In genomic region chr13:72643339-72643989, GRCh38 we compare ENCODE assay signal across 8 cellular contexts.
DNase-seq lines count a peak whose midpoint lies in the region; ATAC-seq and TF ChIP-seq lines count a peak whose summit lies in the region.

No MANE protein-coding gene starts in this region.

- no peaks in the 10 kb centered on the region for H3K27me3 ChIP-seq in ascending aorta

- H3K4me3 ChIP-seq in ascending aorta, result no peak overlapping the region

- intact Hi-C loops in ascending aorta (cut with DNase I), result no loop called here

- TF ChIP-seq CTCF in ascending aorta (IDR thresholded peaks at IDR 0.05), result peak in 2 of 3 experiments; percentile 24 to 40

- peak; percentile 31 to 52 for DNase-seq in activated CD4-positive, alpha-beta T cell treated with anti-CD3 and anti-CD28 coated beads for 24 hours (ENCODE audit: low read depth in 2 of 2)
- DNase-seq in activated CD4-positive, alpha-beta T cell treated with anti-CD3 and anti-CD28 coated beads for 1 hour, result no peak
- DNase-seq in SK-N-DZ (ENCODE audit: low spot score), result peak; percentile 13
- DNase-seq in ascending aorta (ENCODE audit: low spot score in 2 of 2), result no peak
- peak; percentile 52 for DNase-seq in kidney glomerular epithelial cell (lab: John Stamatoyannopoulos, UW)
- DNase-seq in stimulated activated CD8-positive, alpha-beta memory T cell treated with anti-CD3 and anti-CD28 coated beads, Interleukin-15, amount 100 ng/mL, for 48 hours (ENCODE audit: low read depth in 2 of 2), result peak; percentile 2 to 8

- ATAC-seq in HG03025 (IDR thresholded peaks at IDR 0.05; ENCODE audit: low FRiP score, unreplicated experiment), result peak; percentile 59
- ATAC-seq in HG03432 (IDR thresholded peaks at IDR 0.05; ENCODE audit: unreplicated experiment), result no peak

- no peaks in the 10 kb centered on the region for H3K9me3 ChIP-seq in ascending aorta

- no peaks in the 10 kb centered on the region for H3K36me3 ChIP-seq in ascending aorta

- H3K4me1 ChIP-seq in ascending aorta, result no peaks in the 10 kb centered on the region

- H3K27ac ChIP-seq in ascending aorta, result no peak overlapping the region

Comparison
In these comparisons a context has a peak if more than half of its experiments do, and no peak if none do; other contexts are left out.
1. DNase-seq: peak in activated CD4-positive, alpha-beta T cell treated with anti-CD3 and anti-CD28 coated beads for 24 hours (2 of 2), SK-N-DZ (single experiment), kidney glomerular epithelial cell (single experiment) and stimulated activated CD8-positive, alpha-beta memory T cell treated with anti-CD3 and anti-CD28 coated beads, Interleukin-15, amount 100 ng/mL, for 48 hours (2 of 2); none in activated CD4-positive, alpha-beta T cell treated with anti-CD3 and anti-CD28 coated beads for 1 hour (single experiment) and ascending aorta (0 of 2).